8 cellular contexts compared by ENCODE assay signal in genomic region chr17:75345514-75346167, GRCh38.
A peak's percentile ranks its signal among the peaks of the same experiment; 100 is the strongest.
DNase-seq lines count a peak whose midpoint lies in the region; ATAC-seq and TF ChIP-seq lines count a peak whose summit lies in the region.

No MANE protein-coding gene starts in this region.

- peak; percentile 83 for DNase-seq in GM06990 (ENCODE audit: extremely low read depth, insufficient read length)
- DNase-seq in activated T-cell treated with anti-CD3 and anti-CD28 coated beads, Interleukin-2, amount 50 U/mL, for 1 hour = peak; percentile 48
- no peak for DNase-seq in posterior cingulate gyrus
- no peak for DNase-seq in substantia nigra (lab: John Stamatoyannopoulos, UW)
- DNase-seq in NCI-H1092 (lab: John Stamatoyannopoulos, UW) = no peak

- no peaks in the 10 kb centered on the region for H3K9me3 ChIP-seq in parathyroid adenoma (ENCODE audit: control insufficient read depth, low read length)

- H3K79me2 ChIP-seq in parathyroid adenoma = peaks cover 54% of the 10 kb centered on the region

- no peak overlapping the region for H2AFZ ChIP-seq in parathyroid adenoma

- intact Hi-C loops in posterior cingulate gyrus (cut with DNase I) = no loop called here

- TF ChIP-seq CTCF in GM06990 (IDR thresholded peaks at IDR 0.05; ENCODE audit: insufficient read depth, low read length, poor library complexity, severe bottlenecking) (no peak), parathyroid adenoma (IDR thresholded peaks at IDR 0.05) (no peak)

- H3K4me3 ChIP-seq in GM06990 (replicated peaks; ENCODE audit: low read depth, low read length) = peak overlapping the region; percentile 37
- no peak overlapping the region for H3K4me3 ChIP-seq in parathyroid adenoma (ENCODE audit: low read depth, low read length)

- H3K9ac ChIP-seq in parathyroid adenoma = no peak overlapping the region

- peaks cover 22% of the 10 kb centered on the region for H3K4me1 ChIP-seq in parathyroid adenoma

- no peaks in the 10 kb centered on the region for H3K36me3 ChIP-seq in GM06990 (ENCODE audit: control insufficient read depth, insufficient read depth, low read length)
- no peaks in the 10 kb centered on the region for H3K36me3 ChIP-seq in parathyroid adenoma (ENCODE audit: control insufficient read depth, insufficient read depth, low read length)

- H3K4me2 ChIP-seq in parathyroid adenoma (ENCODE audit: low read length) = peak overlapping the region; percentile 42

- peak; percentile 56 for ATAC-seq in GM19452 (IDR thresholded peaks at IDR 0.05; ENCODE audit: unreplicated experiment)
- peak; percentile 50 for ATAC-seq in HG03565 (IDR thresholded peaks at IDR 0.05; ENCODE audit: unreplicated experiment)

- no peaks in the 10 kb centered on the region for H3K27me3 ChIP-seq in GM06990 (replicated peaks; ENCODE audit: control insufficient read depth, insufficient read depth, low read length)
- no peaks in the 10 kb centered on the region for H3K27me3 ChIP-seq in parathyroid adenoma (ENCODE audit: control insufficient read depth, insufficient read depth, low read length)

- H3K27ac ChIP-seq in parathyroid adenoma = no peak overlapping the region
- no peak overlapping the region for H3K27ac ChIP-seq in substantia nigra (ENCODE audit: low read depth, low read length, poor library complexity, severe bottlenecking)

Comparison
In these comparisons a context has a peak if more than half of its experiments do, and no peak if none do; other contexts are left out.
1. DNase-seq: peak in GM06990 (single experiment) and activated T-cell treated with anti-CD3 and anti-CD28 coated beads, Interleukin-2, amount 50 U/mL, for 1 hour (single experiment); none in posterior cingulate gyrus (0 of 10), substantia nigra (0 of 49) and NCI-H1092 (single experiment).